In the genomic region with DNA sequence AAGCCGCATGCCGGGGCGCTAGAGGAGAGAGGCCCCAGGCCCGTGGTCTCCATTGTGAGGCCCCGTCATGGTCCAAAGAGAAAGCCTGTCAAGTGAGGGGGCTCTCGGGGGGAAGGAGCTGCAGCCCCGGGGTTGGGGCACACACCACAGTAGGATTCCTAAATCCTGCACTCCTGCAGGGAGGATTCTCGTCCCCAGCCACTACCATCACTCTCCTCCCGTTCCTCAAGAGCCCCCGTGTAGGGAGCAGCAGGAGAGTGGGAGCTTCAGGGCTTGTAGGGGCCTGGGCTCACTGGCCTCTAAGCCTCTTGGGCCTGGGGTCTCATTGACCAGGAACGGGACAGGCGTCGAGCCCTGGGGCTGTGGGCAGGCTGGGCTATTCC, we compare ENCODE assay signal across 1 cellular context.
TF ChIP-seq lines count a peak whose summit lies in the region.

No MANE protein-coding gene starts in this region.

TF ChIP-seq in GM23338, 12 proteins besides CTCF, POLR2A, EP300 and RAD21 (continued from another document):
- TF ChIP-seq, protein P1, sequence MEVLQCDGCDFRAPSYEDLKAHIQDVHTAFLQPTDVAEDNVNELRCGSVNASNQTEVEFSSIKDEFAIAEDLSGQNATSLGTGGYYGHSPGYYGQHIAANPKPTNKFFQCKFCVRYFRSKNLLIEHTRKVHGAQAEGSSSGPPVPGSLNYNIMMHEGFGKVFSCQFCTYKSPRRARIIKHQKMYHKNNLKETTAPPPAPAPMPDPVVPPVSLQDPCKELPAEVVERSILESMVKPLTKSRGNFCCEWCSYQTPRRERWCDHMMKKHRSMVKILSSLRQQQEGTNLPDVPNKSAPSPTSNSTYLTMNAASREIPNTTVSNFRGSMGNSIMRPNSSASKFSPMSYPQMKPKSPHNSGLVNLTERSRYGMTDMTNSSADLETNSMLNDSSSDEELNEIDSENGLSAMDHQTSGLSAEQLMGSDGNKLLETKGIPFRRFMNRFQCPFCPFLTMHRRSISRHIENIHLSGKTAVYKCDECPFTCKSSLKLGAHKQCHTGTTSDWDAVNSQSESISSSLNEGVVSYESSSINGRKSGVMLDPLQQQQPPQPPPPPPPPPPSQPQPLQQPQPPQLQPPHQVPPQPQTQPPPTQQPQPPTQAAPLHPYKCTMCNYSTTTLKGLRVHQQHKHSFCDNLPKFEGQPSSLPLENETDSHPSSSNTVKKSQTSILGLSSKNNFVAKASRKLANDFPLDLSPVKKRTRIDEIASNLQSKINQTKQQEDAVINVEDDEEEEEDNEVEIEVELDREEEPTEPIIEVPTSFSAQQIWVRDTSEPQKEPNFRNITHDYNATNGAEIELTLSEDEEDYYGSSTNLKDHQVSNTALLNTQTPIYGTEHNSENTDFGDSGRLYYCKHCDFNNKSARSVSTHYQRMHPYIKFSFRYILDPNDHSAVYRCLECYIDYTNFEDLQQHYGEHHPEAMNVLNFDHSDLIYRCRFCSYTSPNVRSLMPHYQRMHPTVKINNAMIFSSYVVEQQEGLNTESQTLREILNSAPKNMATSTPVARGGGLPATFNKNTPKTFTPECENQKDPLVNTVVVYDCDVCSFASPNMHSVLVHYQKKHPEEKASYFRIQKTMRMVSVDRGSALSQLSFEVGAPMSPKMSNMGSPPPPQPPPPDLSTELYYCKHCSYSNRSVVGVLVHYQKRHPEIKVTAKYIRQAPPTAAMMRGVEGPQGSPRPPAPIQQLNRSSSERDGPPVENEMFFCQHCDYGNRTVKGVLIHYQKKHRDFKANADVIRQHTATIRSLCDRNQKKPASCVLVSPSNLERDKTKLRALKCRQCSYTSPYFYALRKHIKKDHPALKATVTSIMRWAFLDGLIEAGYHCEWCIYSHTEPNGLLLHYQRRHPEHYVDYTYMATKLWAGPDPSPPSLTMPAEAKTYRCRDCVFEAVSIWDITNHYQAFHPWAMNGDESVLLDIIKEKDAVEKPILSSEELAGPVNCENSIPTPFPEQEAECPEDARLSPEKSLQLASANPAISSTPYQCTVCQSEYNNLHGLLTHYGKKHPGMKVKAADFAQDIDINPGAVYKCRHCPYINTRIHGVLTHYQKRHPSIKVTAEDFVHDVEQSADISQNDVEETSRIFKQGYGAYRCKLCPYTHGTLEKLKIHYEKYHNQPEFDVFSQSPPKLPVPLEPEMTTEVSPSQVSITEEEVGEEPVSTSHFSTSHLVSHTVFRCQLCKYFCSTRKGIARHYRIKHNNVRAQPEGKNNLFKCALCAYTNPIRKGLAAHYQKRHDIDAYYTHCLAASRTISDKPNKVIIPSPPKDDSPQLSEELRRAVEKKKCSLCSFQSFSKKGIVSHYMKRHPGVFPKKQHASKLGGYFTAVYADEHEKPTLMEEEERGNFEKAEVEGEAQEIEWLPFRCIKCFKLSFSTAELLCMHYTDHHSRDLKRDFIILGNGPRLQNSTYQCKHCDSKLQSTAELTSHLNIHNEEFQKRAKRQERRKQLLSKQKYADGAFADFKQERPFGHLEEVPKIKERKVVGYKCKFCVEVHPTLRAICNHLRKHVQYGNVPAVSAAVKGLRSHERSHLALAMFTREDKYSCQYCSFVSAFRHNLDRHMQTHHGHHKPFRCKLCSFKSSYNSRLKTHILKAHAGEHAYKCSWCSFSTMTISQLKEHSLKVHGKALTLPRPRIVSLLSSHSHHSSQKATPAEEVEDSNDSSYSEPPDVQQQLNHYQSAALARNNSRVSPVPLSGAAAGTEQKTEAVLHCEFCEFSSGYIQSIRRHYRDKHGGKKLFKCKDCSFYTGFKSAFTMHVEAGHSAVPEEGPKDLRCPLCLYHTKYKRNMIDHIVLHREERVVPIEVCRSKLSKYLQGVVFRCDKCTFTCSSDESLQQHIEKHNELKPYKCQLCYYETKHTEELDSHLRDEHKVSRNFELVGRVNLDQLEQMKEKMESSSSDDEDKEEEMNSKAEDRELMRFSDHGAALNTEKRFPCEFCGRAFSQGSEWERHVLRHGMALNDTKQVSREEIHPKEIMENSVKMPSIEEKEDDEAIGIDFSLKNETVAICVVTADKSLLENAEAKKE (CRISPR knock-in tag; IDR thresholded peaks at IDR 0.05), result no peak
